10 cellular contexts compared by ENCODE assay signal in genomic region chr16:30068333-30068732, GRCh38. TPM values are rescaled to one million over a fixed set of nuclear protein-coding genes. Genes with fewer than 3 reads are reported as not detected.
DNase-seq lines count a peak whose midpoint lies in the region; ATAC-seq and TF ChIP-seq lines count a peak whose summit lies in the region.
"Had no signal": no experiment of that assay in that cellular context is flagged by ENCODE, and none has a peak within 500 bp of the region (broad histone marks: within the 10 kb centered on the region; RNA-seq: fewer than 3 reads in every experiment).

No MANE protein-coding gene starts in this region.

- H3K4me3 Mint-ChIP-seq in Calu3 (ENCODE audit: low read depth, unreplicated experiment) = peak overlapping the region; percentile 40
- H3K4me3 Mint-ChIP-seq in activated naive CD8-positive, alpha-beta T cell treated with anti-CD3 and anti-CD28 coated beads for 36 hours = peak overlapping the region; percentile 69
- peak overlapping the region in 5 of 8 donors; percentile 9 to 78 (median 56) for H3K4me3 Mint-ChIP-seq in naive B cell

- peak overlapping the region; percentile 60 for H3K27ac Mint-ChIP-seq in Calu3 (ENCODE audit: unreplicated experiment)
- H3K27ac Mint-ChIP-seq in activated naive CD8-positive, alpha-beta T cell treated with anti-CD3 and anti-CD28 coated beads for 36 hours = peak overlapping the region; percentile 87
- peak overlapping the region in 4 of 6 donors; percentile 24 to 81 (median 70) for H3K27ac Mint-ChIP-seq in naive B cell

- TF ChIP-seq CTCF in 22Rv1 (IDR thresholded peaks at IDR 0.05) (no peak), Calu3 (IDR thresholded peaks at IDR 0.05; ENCODE audit: unreplicated experiment) (no peak)

- intact Hi-C loops in Calu3 (cut with micrococcal nuclease; ENCODE audit: unreplicated experiment) = no loop called here

- H3K36me3 Mint-ChIP-seq in Calu3 (ENCODE audit: insufficient read depth, unreplicated experiment) (peaks cover 98% of the 10 kb centered on the region), naive B cell (peaks cover 0 to 4% of the 10 kb centered on the region in 2 donors)
- H3K36me3 Mint-ChIP-seq in activated naive CD8-positive, alpha-beta T cell treated with anti-CD3 and anti-CD28 coated beads for 36 hours = peaks cover 75% of the 10 kb centered on the region

- CTCF ChIA-PET in Calu3 (lab: Charles Lee) = interaction anchor here (1.1 kb wide), 1 partner anchor 11 kb away, joined by 4 read pairs; no protein-coding TSS in a partner anchor

- H3K9me3 Mint-ChIP-seq in Calu3 (ENCODE audit: low read depth, unreplicated experiment) (no peaks in the 10 kb centered on the region), naive B cell (no peaks in the 10 kb centered on the region)
- no peaks in the 10 kb centered on the region for H3K9me3 Mint-ChIP-seq in activated naive CD8-positive, alpha-beta T cell treated with anti-CD3 and anti-CD28 coated beads for 36 hours

- no peak for DNase-seq in Calu3
- DNase-seq in activated naive CD8-positive, alpha-beta T cell treated with anti-CD3 and anti-CD28 coated beads for 36 hours = no peak
- DNase-seq in naive B cell = no peak
- no peak for DNase-seq in anterior cingulate cortex (lab: John Stamatoyannopoulos, UW)
- no peak for DNase-seq in RKO (ENCODE audit: low spot score)
- no peak for DNase-seq in ACHN
- DNase-seq in CD1c-positive myeloid dendritic cell (ENCODE audit: extremely low spot score) = no peak
- DNase-seq: NCI-H2227 treated with DMSO at 0.1 percent for 48 hours, T1000 had no signal

- in situ Hi-C loops in ACHN (cut with HindIII; ENCODE audit: low pct_ligation_motif_present, low pct_unique_long_range_greater_than_20kb, low sequenced_read_pairs) = no loop called here

- ATAC-seq in naive B cell (ENCODE audit: low read depth in 2 of 2) = no peak

- H3K4me1 Mint-ChIP-seq in Calu3 (ENCODE audit: low read depth, unreplicated experiment) (peaks cover 37% of the 10 kb centered on the region), naive B cell (peaks cover 21 to 34% (median 29%) of the 10 kb centered on the region in 3 donors)
- H3K4me1 Mint-ChIP-seq in activated naive CD8-positive, alpha-beta T cell treated with anti-CD3 and anti-CD28 coated beads for 36 hours = peaks cover 37% of the 10 kb centered on the region

- H3K27ac ChIP-seq in 22Rv1 = peak overlapping the region; percentile 98

- BruUV-seq in Calu3 (replicated peaks; lab: Mats Ljungman, UMichigan) = no TSS peak

- no peaks in the 10 kb centered on the region for H3K27me3 Mint-ChIP-seq in Calu3 (ENCODE audit: unreplicated experiment)
- H3K27me3 Mint-ChIP-seq in activated naive CD8-positive, alpha-beta T cell treated with anti-CD3 and anti-CD28 coated beads for 36 hours = no peaks in the 10 kb centered on the region
- H3K27me3 Mint-ChIP-seq in naive B cell = no peaks in the 10 kb centered on the region

RNA-seq across cellular contexts. Expression of gene ALDOA, which starts 2.8 kb away (rescaled TPM):
- 1,549 and 1,562 TPM in 2 replicates for total RNA-seq in Calu3 (2022)
- 1,000 to 10,000 TPM; 2,800 to 2,893 TPM for total RNA-seq in activated naive CD8-positive, alpha-beta T cell treated with anti-CD3 and anti-CD28 coated beads for 36 hours
- 100 to 1,000 TPM; 627 to 911 (median 721) TPM for polyA plus RNA-seq in naive B cell (ENCODE audit: low read depth in 6 of 6)

RNA-seq across cellular contexts. Expression of gene PPP4C, which starts 7.5 kb away (rescaled TPM):
- total RNA-seq in Calu3 (2022) = 184 and 187 TPM in 2 replicates
- 100 to 1,000 TPM; 125 to 127 TPM for total RNA-seq in activated naive CD8-positive, alpha-beta T cell treated with anti-CD3 and anti-CD28 coated beads for 36 hours
- 100 to 1,000 TPM; 180 to 273 (median 206) TPM for polyA plus RNA-seq in naive B cell (ENCODE audit: low read depth in 6 of 6)

RNA-seq across cellular contexts. Expression of gene TBX6, which starts 23.4 kb away (rescaled TPM):
- 3.6 and 4.7 TPM in 2 replicates for total RNA-seq in Calu3 (2022)
- 1 to 10 TPM in 1 of 2 experiments, under 1 TPM in 1; 0.74 to 1.1 TPM for total RNA-seq in activated naive CD8-positive, alpha-beta T cell treated with anti-CD3 and anti-CD28 coated beads for 36 hours
- under 1 TPM; 0.18 to 0.64 (median 0.41) TPM for polyA plus RNA-seq in naive B cell (ENCODE audit: low read depth in 6 of 6)

RNA-seq across cellular contexts. Expression of gene YPEL3, which starts 27.7 kb away (rescaled TPM):
- 21.1 and 28.0 TPM in 2 replicates for total RNA-seq in Calu3 (2022)
- 10 to 100 TPM; 11.8 to 12.1 TPM for total RNA-seq in activated naive CD8-positive, alpha-beta T cell treated with anti-CD3 and anti-CD28 coated beads for 36 hours
- polyA plus RNA-seq in naive B cell (ENCODE audit: low read depth in 6 of 6) = 100 to 1,000 TPM; 214 to 383 (median 284) TPM

RNA-seq across cellular contexts. Expression of gene TLCD3B, which starts 37.3 kb away (rescaled TPM):
- total RNA-seq in Calu3 (2022) = 0.90 and 1.5 TPM in 2 replicates
- 1 to 10 TPM; 1.2 to 2.0 TPM for total RNA-seq in activated naive CD8-positive, alpha-beta T cell treated with anti-CD3 and anti-CD28 coated beads for 36 hours
- polyA plus RNA-seq in naive B cell (ENCODE audit: low read depth in 6 of 6) = not detected
